Comparison of ENCODE assay signal across 7 cellular contexts in the genomic region with DNA sequence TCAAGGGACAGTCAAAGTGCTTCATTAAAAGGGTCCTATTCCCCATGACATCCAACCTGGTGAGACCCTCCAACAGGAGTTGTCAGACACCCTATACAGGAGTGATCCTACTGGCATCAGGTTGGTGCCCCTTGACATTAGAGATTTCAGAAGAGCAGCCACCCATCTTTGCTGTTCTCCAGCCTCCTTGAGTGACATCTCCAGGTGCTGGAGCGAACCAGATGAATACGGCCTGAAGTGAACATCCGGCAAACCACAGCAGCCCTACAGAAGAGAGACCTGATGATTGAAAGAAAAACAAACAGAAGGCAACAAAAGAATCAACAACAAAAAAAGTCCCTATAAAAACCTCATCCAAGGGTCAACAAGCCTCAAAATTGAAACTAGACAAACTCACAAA.
"Had no signal": no experiment of that assay in that cellular context is flagged by ENCODE, and none has a peak within 500 bp of the region (broad histone marks: within the 10 kb centered on the region; RNA-seq: fewer than 3 reads in every experiment).

No MANE protein-coding gene starts in this region.

- DNase-seq: IMR-90, KBM-7, KG1 had no signal

- H3K4me3 ChIP-seq: K562 had no signal

- H3K9me3 Mint-ChIP-seq: IgD-negative memory B cell had no signal

- H3K36me3 Mint-ChIP-seq: IgD-negative memory B cell had no signal

- H3K27me3 Mint-ChIP-seq: IgD-negative memory B cell had no signal

- H3K4me1 Mint-ChIP-seq: IgD-negative memory B cell had no signal

- H3K27ac Mint-ChIP-seq: IgD-negative memory B cell had no signal

- ATAC-seq: HepG2, K562 had no signal

- H3K27ac ChIP-seq: HL-60 had no signal

- H3K4me3 Mint-ChIP-seq: IgD-negative memory B cell had no signal
